14 cellular contexts compared by ENCODE assay signal in the genomic region with DNA sequence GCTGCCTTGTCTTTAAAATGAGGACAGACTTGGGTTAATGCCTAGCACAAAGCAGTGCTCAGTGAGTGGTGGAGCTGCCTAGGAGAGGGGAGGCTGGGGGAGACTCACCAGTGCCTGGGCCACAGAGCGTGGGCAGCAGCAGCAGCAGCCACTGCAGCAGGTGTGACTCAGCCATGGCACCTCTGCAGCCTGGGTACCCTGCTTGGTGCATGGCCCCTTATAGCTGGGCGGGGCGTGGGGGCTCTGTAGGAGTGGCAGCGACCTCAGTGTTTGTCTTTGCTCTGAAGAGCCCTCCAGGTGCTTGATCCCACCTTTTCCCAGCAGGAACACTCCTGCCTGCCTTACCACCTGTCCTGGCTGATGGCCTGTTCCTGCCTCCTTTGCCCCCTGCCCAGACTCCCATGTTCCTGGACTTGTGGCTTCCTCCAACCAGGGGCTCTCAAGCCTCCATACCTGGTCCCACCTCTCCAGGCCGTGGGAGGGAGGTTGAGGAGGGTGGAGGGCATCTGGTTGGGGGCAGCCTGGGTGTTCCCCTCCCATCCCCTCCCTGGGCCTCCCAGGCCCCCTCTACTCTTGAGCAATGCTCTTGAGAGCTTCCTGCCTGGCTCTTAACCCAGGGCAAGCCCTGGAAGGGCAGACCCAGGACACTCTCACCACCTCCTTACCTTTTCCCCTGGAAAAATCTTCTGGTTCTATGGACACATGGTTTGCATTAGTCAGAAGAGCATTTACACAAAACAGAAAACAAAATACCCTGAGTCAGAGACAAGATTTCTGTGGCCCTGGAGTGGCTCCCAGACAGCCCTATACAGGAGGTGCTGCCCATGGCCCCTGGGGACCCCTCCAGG. TPM values are rescaled to one million over a fixed set of nuclear protein-coding genes. Genes with fewer than 3 reads are reported as not detected.
DNase-seq lines count a peak whose midpoint lies in the region; ATAC-seq, FAIRE-seq and TF ChIP-seq lines count a peak whose summit lies in the region.
"Had no signal": no experiment of that assay in that cellular context is flagged by ENCODE, and none has a peak within 500 bp of the region (broad histone marks: within the 10 kb centered on the region; RNA-seq: fewer than 3 reads in every experiment).

A gene (minus strand): TSS at position 191 of the 848 bp plus-strand sequence. CDS start 16 bp downstream, at position 175.

- no peaks in the 10 kb centered on the region for H3K27me3 ChIP-seq in upper lobe of left lung

- no peak for TF ChIP-seq CTCF in upper lobe of left lung (IDR thresholded peaks at IDR 0.05)
- no peak for TF ChIP-seq CTCF in D721Med (IDR thresholded peaks at IDR 0.05; ENCODE audit: insufficient read depth, missing control alignments)

- H3K4me1 ChIP-seq in upper lobe of left lung, result peaks cover 12 to 31% (median 23%) of the 10 kb centered on the region in 4 donors

- peak; percentile 66 to 99 (median 96) for TF ChIP-seq EP300 in upper lobe of left lung (IDR thresholded peaks at IDR 0.05)

- H3K4me3 ChIP-seq in upper lobe of left lung, result peak within 1 kb of the TSS; percentile 4 to 53 (median 52)
- H3K4me3 ChIP-seq: mucosa of descending colon had no signal

- ATAC-seq in activated naive CD4-positive, alpha-beta T cell treated with anti-CD3 and anti-CD28 coated beads, Interleukin-2, amount 50 U/mL, for 72 hours, result peak; percentile 16 to 43
- peak; percentile 55 to 86 for ATAC-seq in upper lobe of left lung (ENCODE audit: low FRiP score in 2 of 2)
- ATAC-seq: mucosa of descending colon had no signal

- H3K9me3 ChIP-seq in upper lobe of left lung, result no peaks in the 10 kb centered on the region
- H3K9me3 ChIP-seq: mucosa of descending colon had no signal

- peak; percentile 63 to 100 (median 78) for TF ChIP-seq POLR2A in upper lobe of left lung (IDR thresholded peaks at IDR 0.05)

- FAIRE-seq in D721Med (lab: Jason Lieb, UNC), result no peak

- H3K9me3 Mint-ChIP-seq in activated naive CD4-positive, alpha-beta T cell treated with anti-CD3 and anti-CD28 coated beads, Interleukin-2, amount 50 U/mL, for 72 hours, result no peaks in the 10 kb centered on the region
- H3K9me3 Mint-ChIP-seq: activated naive CD8-positive, alpha-beta T cell treated with anti-CD3 and anti-CD28 coated beads, Interleukin-2, amount 10 ng/mL, durations not matched to agents 7 days and 5 days had no signal

- H3K27ac Mint-ChIP-seq in activated naive CD4-positive, alpha-beta T cell treated with anti-CD3 and anti-CD28 coated beads, Interleukin-2, amount 50 U/mL, for 72 hours, result peak within 1 kb of the TSS in 1 of 2 donors; percentile 67
- H3K27ac Mint-ChIP-seq: activated naive CD8-positive, alpha-beta T cell treated with anti-CD3 and anti-CD28 coated beads, Interleukin-2, amount 10 ng/mL, durations not matched to agents 7 days and 5 days had no signal

- H3K36me3 Mint-ChIP-seq in activated naive CD4-positive, alpha-beta T cell treated with anti-CD3 and anti-CD28 coated beads, Interleukin-2, amount 50 U/mL, for 72 hours, result no peaks in the 10 kb centered on the region
- H3K36me3 Mint-ChIP-seq: activated naive CD8-positive, alpha-beta T cell treated with anti-CD3 and anti-CD28 coated beads, Interleukin-2, amount 10 ng/mL, durations not matched to agents 7 days and 5 days had no signal

- DNase-seq in activated naive CD4-positive, alpha-beta T cell treated with anti-CD3 and anti-CD28 coated beads, Interleukin-2, amount 50 U/mL, for 72 hours (ENCODE audit: low spot score in 2 of 2), result peak in 1 of 2 donors; percentile 51
- no peak for DNase-seq in activated naive CD4-positive, alpha-beta T cell treated with Interleukin-2 at 50 U/mL for 16 hours
- DNase-seq in NCI-H345 (lab: John Stamatoyannopoulos, UW) (peak; percentile 74), fibroblast of peridontal ligament (ENCODE audit: extremely low read depth) (peak; percentile 57), upper lobe of left lung (peak; percentile 88 to 91), medulla oblongata (ENCODE audit: extremely low spot score) (no peak), D721Med (ENCODE audit: insufficient read length, low spot score) (no peak), DMS 273 (lab: John Stamatoyannopoulos, UW; ENCODE audit: unreplicated experiment) (no peak)
- DNase-seq: activated naive CD8-positive, alpha-beta T cell treated with anti-CD3 and anti-CD28 coated beads, Interleukin-2, amount 10 ng/mL, durations not matched to agents 7 days and 5 days; erythroblast; mucosa of descending colon; posterior cingulate gyrus; Right ventricle myocardium superior had no signal

- peak within 1 kb of the TSS; percentile 86 to 97 (median 92) for H3K27ac ChIP-seq in upper lobe of left lung

- peaks cover 6 to 20% (median 13%) of the 10 kb centered on the region in 4 donors for H3K36me3 ChIP-seq in upper lobe of left lung

- WGBS in upper lobe of left lung, 2 donors, result 56 to 78% methylated on average over 3 to 5 of the region's 5 CpGs

RNA-seq across cellular contexts. Expression of the gene that starts here (rescaled TPM):
- not detected for total RNA-seq in activated naive CD4-positive, alpha-beta T cell treated with anti-CD3 and anti-CD28 coated beads, Interleukin-2, amount 50 U/mL, for 72 hours
- total RNA-seq in upper lobe of left lung, result over 10,000 TPM; 10,501 to 67,270 (median 33,394) TPM
- total RNA-seq: activated naive CD8-positive, alpha-beta T cell treated with anti-CD3 and anti-CD28 coated beads, Interleukin-2, amount 10 ng/mL, durations not matched to agents 7 days and 5 days; NCI-H460 had no signal

Comparison
In these comparisons a context has a peak if more than half of its experiments do, and no peak if none do; other contexts are left out.
1. RNA of the gene that starts here (total RNA-seq): 10,501 to 67,270 TPM in upper lobe of left lung; not detected in activated naive CD4-positive, alpha-beta T cell treated with anti-CD3 and anti-CD28 coated beads, Interleukin-2, amount 50 U/mL, for 72 hours; every median in the first group is over 1,000 times any median in the second.
2. Peak in ATAC-seq in activated naive CD4-positive, alpha-beta T cell treated with anti-CD3 and anti-CD28 coated beads, Interleukin-2, amount 50 U/mL, for 72 hours; RNA of the gene not detected or under 1 TPM.
3. DNase-seq: peak in NCI-H345 (single experiment), fibroblast of peridontal ligament (single experiment) and upper lobe of left lung (2 of 2); none in activated naive CD4-positive, alpha-beta T cell treated with Interleukin-2 at 50 U/mL for 16 hours (single experiment), medulla oblongata (single experiment), D721Med (single experiment) and DMS 273 (single experiment).